Comparison of ENCODE assay signal across 9 cellular contexts in genomic region chr7:4684826-4685225, GRCh38. TPM values are rescaled to one million over a fixed set of nuclear protein-coding genes. Genes with fewer than 3 reads are reported as not detected.
DNase-seq lines count a peak whose midpoint lies in the region; ATAC-seq lines count a peak whose summit lies in the region.
"Had no signal": no experiment of that assay in that cellular context is flagged by ENCODE, and none has a peak within 500 bp of the region (broad histone marks: within the 10 kb centered on the region; RNA-seq: fewer than 3 reads in every experiment).

No MANE protein-coding gene starts in this region.

- H3K27me3 ChIP-seq in ACC112 (ENCODE audit: insufficient read depth, low read length) (no peaks in the 10 kb centered on the region), Karpas-422 (ENCODE audit: low read length) (no peaks in the 10 kb centered on the region)

- peak overlapping the region; percentile 98 for H3K9ac ChIP-seq in Karpas-422 (ENCODE audit: low read length)

- H3K27ac ChIP-seq in ACC112 (ENCODE audit: low read depth, low read length) (peak overlapping the region; percentile 90; the same call in 1 of the 2 replicates), Karpas-422 (ENCODE audit: low read length) (no peak overlapping the region)

- H3K79me2 ChIP-seq in ACC112 (ENCODE audit: control insufficient read depth, insufficient read depth, low read length, unreplicated experiment) (peaks cover 67% of the 10 kb centered on the region), Karpas-422 (ENCODE audit: low read length) (peaks cover 74% of the 10 kb centered on the region)

- H3K4me1 ChIP-seq in ACC112 (ENCODE audit: control insufficient read depth, insufficient read depth, low read length, unreplicated experiment) (peaks cover 7% of the 10 kb centered on the region), Karpas-422 (ENCODE audit: low read length) (peaks cover 32% of the 10 kb centered on the region)

- H3K4me1 Mint-ChIP-seq in natural killer cell treated with Interleukin-12 subunit alpha and Interleukin-12 subunit beta and Interleukin-15 and Interleukin-18, amount 100 ng/mL, for 72 hours (ENCODE audit: low read depth in 2 of 2) = peaks cover 27 to 33% of the 10 kb centered on the region in 2 donors

- H3K9me2 ChIP-seq in Karpas-422 (replicated peaks; ENCODE audit: insufficient read depth, low read length) = no peaks in the 10 kb centered on the region

- peaks cover 5% of the 10 kb centered on the region; the same call in 1 of the 2 replicates for H3K36me3 ChIP-seq in ACC112 (ENCODE audit: insufficient read depth, low read length)
- H3K36me3 ChIP-seq in Karpas-422 (ENCODE audit: insufficient read depth, low read length) = peaks cover 4% of the 10 kb centered on the region; the same call in 1 of the 2 replicates

- ATAC-seq in natural killer cell treated with Interleukin-12 subunit alpha and Interleukin-12 subunit beta and Interleukin-15 and Interleukin-18, amount 100 ng/mL, for 72 hours = no peak
- ATAC-seq in HG03460 (IDR thresholded peaks at IDR 0.05; ENCODE audit: unreplicated experiment) = no peak
- ATAC-seq in HG03354 (IDR thresholded peaks at IDR 0.05; ENCODE audit: poor library complexity, severe bottlenecking, unreplicated experiment) = no peak

- H3K9me3 Mint-ChIP-seq in natural killer cell treated with Interleukin-12 subunit alpha and Interleukin-12 subunit beta and Interleukin-15 and Interleukin-18, amount 100 ng/mL, for 72 hours = no peaks in the 10 kb centered on the region

- H3K27ac Mint-ChIP-seq in natural killer cell treated with Interleukin-12 subunit alpha and Interleukin-12 subunit beta and Interleukin-15 and Interleukin-18, amount 100 ng/mL, for 72 hours = peak overlapping the region; percentile 92 to 96

- no peak overlapping the region for H2AFZ ChIP-seq in ACC112 (ENCODE audit: low read length, unreplicated experiment)
- no peak overlapping the region for H2AFZ ChIP-seq in Karpas-422 (ENCODE audit: low read length)

- H3K4me3 ChIP-seq in ACC112 (ENCODE audit: low read depth, low read length) (peak overlapping the region; percentile 98), Karpas-422 (ENCODE audit: low read length) (peak overlapping the region; percentile 100; the same call in 1 of the 2 replicates)

- no peak for DNase-seq in Karpas-422
- DNase-seq in cerebellar cortex (ENCODE audit: low spot score) = peak; percentile 15
- no peak for DNase-seq in natural killer cell treated with Interleukin-12 subunit alpha and Interleukin-12 subunit beta and Interleukin-15 and Interleukin-18, amount 100 ng/mL, for 72 hours (ENCODE audit: low spot score)
- no peak for DNase-seq in AG08396 (ENCODE audit: low spot score)
- no peak for DNase-seq in DMS53 treated with DMSO at 0.1 percent for 48 hours (lab: John Stamatoyannopoulos, UW; ENCODE audit: unreplicated experiment)
- DNase-seq: NCI-H2171 treated with DMSO at 0.1 percent for 48 hours had no signal

- H3K4me2 ChIP-seq in Karpas-422 (ENCODE audit: low read depth, low read length, poor library complexity, severe bottlenecking) = peak overlapping the region; percentile 94

- H3K4me3 Mint-ChIP-seq in natural killer cell treated with Interleukin-12 subunit alpha and Interleukin-12 subunit beta and Interleukin-15 and Interleukin-18, amount 100 ng/mL, for 72 hours = peak overlapping the region; percentile 96

- H3K9me3 ChIP-seq in Karpas-422 (ENCODE audit: low read length) = no peaks in the 10 kb centered on the region

- H3K27me3 Mint-ChIP-seq in natural killer cell treated with Interleukin-12 subunit alpha and Interleukin-12 subunit beta and Interleukin-15 and Interleukin-18, amount 100 ng/mL, for 72 hours = no peaks in the 10 kb centered on the region

- H3K36me3 Mint-ChIP-seq in natural killer cell treated with Interleukin-12 subunit alpha and Interleukin-12 subunit beta and Interleukin-15 and Interleukin-18, amount 100 ng/mL, for 72 hours = peaks cover 6% of the 10 kb centered on the region

- peaks cover 25% of the 10 kb centered on the region; the same call in 1 of the 2 replicates for H4K20me1 ChIP-seq in Karpas-422 (ENCODE audit: insufficient read depth, low read depth, low read length)

RNA-seq across cellular contexts. Expression of gene FOXK1, which starts 2.7 kb away (rescaled TPM):
- total RNA-seq in Karpas-422 (2014; rRNA removed; shearing (Covaris generic); ENCODE audit: low replicate concordance) = 20.3 and 23.8 TPM in 2 replicates
- 10 to 100 TPM; 35.6 to 48.1 TPM for total RNA-seq in natural killer cell treated with Interleukin-12 subunit alpha and Interleukin-12 subunit beta and Interleukin-15 and Interleukin-18, amount 100 ng/mL, for 72 hours
